In genomic region chr6:110876170-110876773, GRCh38 we compare ENCODE assay signal across 8 cellular contexts. TPM values are rescaled to one million over a fixed set of nuclear protein-coding genes. Genes with fewer than 3 reads are reported as not detected.
DNase-seq lines count a peak whose midpoint lies in the region; ATAC-seq lines count a peak whose summit lies in the region.

No MANE protein-coding gene starts in this region.

- POLR2A ChIA-PET in activated CD4-positive, alpha-beta T cell treated with anti-CD3 and anti-CD28 coated beads, Interleukin-2, amount 10 ng/mL, durations not matched to agents 7 days and 5 days (lab: Charles Lee) = interaction anchor here (0.7 to 6.4 kb wide), 3 partner anchors 9 to 61 kb away, joined by 3 to 89 read pairs (median 4); partner anchors contain the start of gene CDK19

- H3K9me3 Mint-ChIP-seq in activated CD4-positive, alpha-beta T cell treated with anti-CD3 and anti-CD28 coated beads, Interleukin-2, amount 10 ng/mL, durations not matched to agents 7 days and 5 days = no peaks in the 10 kb centered on the region

- peaks cover 30% of the 10 kb centered on the region for H3K36me3 Mint-ChIP-seq in activated CD4-positive, alpha-beta T cell treated with anti-CD3 and anti-CD28 coated beads, Interleukin-2, amount 10 ng/mL, durations not matched to agents 7 days and 5 days (ENCODE audit: low read depth)

- H3K27me3 Mint-ChIP-seq in activated CD4-positive, alpha-beta T cell treated with anti-CD3 and anti-CD28 coated beads, Interleukin-2, amount 10 ng/mL, durations not matched to agents 7 days and 5 days = no peaks in the 10 kb centered on the region

- ATAC-seq in GM18868 (IDR thresholded peaks at IDR 0.05; ENCODE audit: unreplicated experiment) (peak; percentile 39), HG03159 (IDR thresholded peaks at IDR 0.05; ENCODE audit: unreplicated experiment) (peak; percentile 37)

- CTCF ChIA-PET in activated CD4-positive, alpha-beta T cell treated with anti-CD3 and anti-CD28 coated beads, Interleukin-2, amount 10 ng/mL, durations not matched to agents 7 days and 5 days (lab: Charles Lee) = interaction anchor here (0.7 to 2.2 kb wide), 5 partner anchors 10 to 194 kb away, joined by 3 to 10 read pairs (median 3); partner anchors contain the start of gene GTF3C6

- peak overlapping the region; percentile 95 for H3K4me3 Mint-ChIP-seq in activated CD4-positive, alpha-beta T cell treated with anti-CD3 and anti-CD28 coated beads, Interleukin-2, amount 10 ng/mL, durations not matched to agents 7 days and 5 days

- in situ Hi-C loops in ACHN (cut with HindIII; ENCODE audit: low pct_ligation_motif_present, low pct_unique_long_range_greater_than_20kb, low sequenced_read_pairs) = no loop called here

- H3K27ac Mint-ChIP-seq in activated CD4-positive, alpha-beta T cell treated with anti-CD3 and anti-CD28 coated beads, Interleukin-2, amount 10 ng/mL, durations not matched to agents 7 days and 5 days = peak overlapping the region; percentile 95

- DNase-seq in ACHN (peak; percentile 82), NCI-H510A treated with DMSO at 0.1 percent for 48 hours (lab: John Stamatoyannopoulos, UW) (peak; percentile 33), dedifferentiated amniotic fluid mesenchymal stem cell (ENCODE audit: extremely low spot score) (peak; percentile 91), left kidney (ENCODE audit: low read depth, low spot score) (peak; percentile 95)
- DNase-seq in activated CD4-positive, alpha-beta T cell treated with anti-CD3 and anti-CD28 coated beads, Interleukin-2, amount 10 ng/mL, durations not matched to agents 7 days and 5 days = peak; percentile 60
- DNase-seq in stimulated activated CD4-positive, alpha-beta T cell treated with anti-CD3 and anti-CD28 coated beads, Interleukin-1b, Interleukin-23, amount 100 ng/mL, for 48 hours = peak; percentile 74

- H3K4me1 Mint-ChIP-seq in activated CD4-positive, alpha-beta T cell treated with anti-CD3 and anti-CD28 coated beads, Interleukin-2, amount 10 ng/mL, durations not matched to agents 7 days and 5 days = peaks cover 51% of the 10 kb centered on the region

RNA-seq across cellular contexts. Expression of gene AMD1, which starts 1.7 kb away (rescaled TPM):
- 100 to 1,000 TPM in 1 of 2 experiments, 10 to 100 TPM in 1; 76.5 to 103 TPM for total RNA-seq in activated CD4-positive, alpha-beta T cell treated with anti-CD3 and anti-CD28 coated beads, Interleukin-2, amount 10 ng/mL, durations not matched to agents 7 days and 5 days

Comparison
In these comparisons a context has a peak if more than half of its experiments do, and no peak if none do; other contexts are left out.
1. Peak in every context shown above with its lines: DNase-seq and ATAC-seq.
2. DNase-seq: peak in every context shown above with its lines; median percentile 95 in left kidney; 91 in dedifferentiated amniotic fluid mesenchymal stem cell; 82 in ACHN; 74 in stimulated activated CD4-positive, alpha-beta T cell treated with anti-CD3 and anti-CD28 coated beads, Interleukin-1b, Interleukin-23, amount 100 ng/mL, for 48 hours; 60 in activated CD4-positive, alpha-beta T cell treated with anti-CD3 and anti-CD28 coated beads, Interleukin-2, amount 10 ng/mL, durations not matched to agents 7 days and 5 days; 33 in NCI-H510A treated with DMSO at 0.1 percent for 48 hours.